ENCODE assay signal across 10 cellular contexts in genomic region chr19:43270781-43271730, GRCh38. TPM values are rescaled to one million over a fixed set of nuclear protein-coding genes. Genes with fewer than 3 reads are reported as not detected.
DNase-seq lines count a peak whose midpoint lies in the region; ATAC-seq and TF ChIP-seq lines count a peak whose summit lies in the region.
"Not testable (repeated sequence)": the region's sequence is repeated elsewhere in the genome, so short reads cannot be mapped to it uniquely, and the experiment has no call there.
"Had no signal": no experiment of that assay in that cellular context is flagged by ENCODE, and none has a peak within 500 bp of the region (broad histone marks: within the 10 kb centered on the region; RNA-seq: fewer than 3 reads in every experiment).

No MANE protein-coding gene starts in this region.

- H3K27ac Mint-ChIP-seq in activated naive CD8-positive, alpha-beta T cell treated with anti-CD3 and anti-CD28 coated beads, Interleukin-2, amount 50 U/mL, for 24 hours = not testable (repeated sequence)

- POLR2A ChIA-PET in HEK293 (lab: Yijun Ruan, JAX) = not testable (repeated sequence)

- intact Hi-C loops in esophagus muscularis mucosa (cut with DNase I); mucosa of descending colon (cut with DNase I, micrococcal nuclease): not testable (repeated sequence)

- H3K27me3 ChIP-seq in esophagus muscularis mucosa = peaks cover 0 to 14% (median 0%) of the 10 kb centered on the region in 4 donors

- not testable (repeated sequence) for H3K27me3 Mint-ChIP-seq in activated naive CD8-positive, alpha-beta T cell treated with anti-CD3 and anti-CD28 coated beads, Interleukin-2, amount 50 U/mL, for 24 hours

- not testable (repeated sequence) for H3K4me1 ChIP-seq in HEK293 (ENCODE audit: control insufficient read depth, insufficient read depth, low read length); esophagus muscularis mucosa; mucosa of descending colon (ENCODE audit: low read depth)

- TF ChIP-seq CTCF in C4-2B (conservative IDR thresholded peaks at IDR 0.05) (peak; percentile 61), HEK293 (tag by site-specific recombination; IDR thresholded peaks at IDR 0.05) (peak; percentile 84), esophagus muscularis mucosa (IDR thresholded peaks at IDR 0.05) (peak; percentile 27 to 52 (median 35)), mucosa of descending colon (IDR thresholded peaks at IDR 0.05) (peak; percentile 36)

- not testable (repeated sequence) for H3K9me3 ChIP-seq in HEK293 (ENCODE audit: control insufficient read depth, insufficient read depth, low read depth, low read length); esophagus muscularis mucosa; mucosa of descending colon

- H3K4me3 Mint-ChIP-seq in activated naive CD8-positive, alpha-beta T cell treated with anti-CD3 and anti-CD28 coated beads, Interleukin-2, amount 50 U/mL, for 24 hours = not testable (repeated sequence)

- H3K4me1 Mint-ChIP-seq in activated naive CD8-positive, alpha-beta T cell treated with anti-CD3 and anti-CD28 coated beads, Interleukin-2, amount 50 U/mL, for 24 hours = not testable (repeated sequence)

- 69% methylated on average over 20 of the region's 22 CpGs for WGBS in esophagus muscularis mucosa

- H3K36me3 ChIP-seq in HEK293 (ENCODE audit: control insufficient read depth in 2 of 2, insufficient read depth in 1 of 2, low read length in 2 of 2); esophagus muscularis mucosa; mucosa of descending colon (ENCODE audit: low read depth): not testable (repeated sequence)

- not testable (repeated sequence) for H3K27ac ChIP-seq in C4-2B; HEK293 (ENCODE audit: extremely low read depth, low read depth, low read length); esophagus muscularis mucosa (replicated peaks in 1 of 4)

- DNase-seq in OCI-M1 (lab: John Stamatoyannopoulos, UW) (peak; percentile 5), esophagus muscularis mucosa (ENCODE audit: extremely low spot score) (peak; percentile 39), mucosa of descending colon (peak in 2 of 3 donors; percentile 12 to 38)
- DNase-seq in activated CD4-positive, alpha-beta T cell treated with anti-CD3 and anti-CD28 coated beads, Interleukin-2, amount 50 U/mL, for 48 hours = peak; percentile 32 to 39
- peak; percentile 41 for DNase-seq in activated naive CD8-positive, alpha-beta T cell treated with anti-CD3 and anti-CD28 coated beads, Interleukin-2, amount 50 U/mL, for 24 hours
- peak; percentile 73 for DNase-seq in stimulated activated CD8-positive, alpha-beta memory T cell treated with anti-CD3 and anti-CD28 coated beads, Interleukin-4, amount 100 ng/mL, for 48 hours

- not testable (repeated sequence) for H3K36me3 Mint-ChIP-seq in activated naive CD8-positive, alpha-beta T cell treated with anti-CD3 and anti-CD28 coated beads, Interleukin-2, amount 50 U/mL, for 24 hours (ENCODE audit: low read depth)

- not testable (repeated sequence) for TF ChIP-seq EP300 in esophagus muscularis mucosa (IDR thresholded peaks at IDR 0.05)

- H3K9me3 Mint-ChIP-seq in activated naive CD8-positive, alpha-beta T cell treated with anti-CD3 and anti-CD28 coated beads, Interleukin-2, amount 50 U/mL, for 24 hours = not testable (repeated sequence)

- not testable (repeated sequence) for ATAC-seq in activated naive CD8-positive, alpha-beta T cell treated with anti-CD3 and anti-CD28 coated beads, Interleukin-2, amount 50 U/mL, for 24 hours; mucosa of descending colon

- not testable (repeated sequence) for H3K4me3 ChIP-seq in HEK293 (ENCODE audit: low read depth, low read length); esophagus muscularis mucosa; mucosa of descending colon

- CTCF ChIA-PET in HEK293 (lab: Yijun Ruan, JAX) = interaction anchor here (0.6 to 3.4 kb wide), 26 partner anchors 12 to 1559 kb away, joined by 3 to 21 read pairs (median 6); no protein-coding TSS in a partner anchor

- TF ChIP-seq POLR2A in esophagus muscularis mucosa (IDR thresholded peaks at IDR 0.05; ENCODE audit: low read depth) = not testable (repeated sequence)

TF ChIP-seq in HEK293, 187 proteins besides CTCF, POLR2A, EP300 and RAD21:
- TF ChIP-seq GLIS1 (tag by site-specific recombination; IDR thresholded peaks at IDR 0.05) (peak; percentile 45; the same call in 1 of the 2 replicates), ZNF2 (tag by site-specific recombination; IDR thresholded peaks at IDR 0.05) (0 out of 2 replicates have a peak, but pooled peaks have one; percentile 32), ZFP69B (tag by site-specific recombination; IDR thresholded peaks at IDR 0.05) (0 out of 2 replicates have a peak, but pooled peaks have one; percentile 11), GLIS2 (tag by site-specific recombination; IDR thresholded peaks at IDR 0.05) (peak; percentile 35; the same call in 1 of the 2 replicates), ZNF423 (tag by site-specific recombination; IDR thresholded peaks at IDR 0.05) (peak; percentile 12; the same call in 1 of the 2 replicates), ZSCAN30 (tag by site-specific recombination; IDR thresholded peaks at IDR 0.05) (peak; percentile 66; the same call in 1 of the 2 replicates), ZFP37 (tag by site-specific recombination; IDR thresholded peaks at IDR 0.05) (peak; percentile 29; the same call in 1 of the 2 replicates), ZNF560 (tag by site-specific recombination; IDR thresholded peaks at IDR 0.05; ENCODE audit: borderline replicate concordance) (0 out of 2 replicates have a peak, but pooled peaks have one; percentile 12), ZNF654 (tag by site-specific recombination; IDR thresholded peaks at IDR 0.05; ENCODE audit: low read depth) (peak; percentile 35), ZBTB48 (tag by site-specific recombination; IDR thresholded peaks at IDR 0.05) (peak; percentile 55; the same call in 1 of the 2 replicates), ZNF501 (tag by site-specific recombination; IDR thresholded peaks at IDR 0.05) (0 out of 2 replicates have a peak, but pooled peaks have one; percentile 32)
- TF ChIP-seq, protein P1, sequence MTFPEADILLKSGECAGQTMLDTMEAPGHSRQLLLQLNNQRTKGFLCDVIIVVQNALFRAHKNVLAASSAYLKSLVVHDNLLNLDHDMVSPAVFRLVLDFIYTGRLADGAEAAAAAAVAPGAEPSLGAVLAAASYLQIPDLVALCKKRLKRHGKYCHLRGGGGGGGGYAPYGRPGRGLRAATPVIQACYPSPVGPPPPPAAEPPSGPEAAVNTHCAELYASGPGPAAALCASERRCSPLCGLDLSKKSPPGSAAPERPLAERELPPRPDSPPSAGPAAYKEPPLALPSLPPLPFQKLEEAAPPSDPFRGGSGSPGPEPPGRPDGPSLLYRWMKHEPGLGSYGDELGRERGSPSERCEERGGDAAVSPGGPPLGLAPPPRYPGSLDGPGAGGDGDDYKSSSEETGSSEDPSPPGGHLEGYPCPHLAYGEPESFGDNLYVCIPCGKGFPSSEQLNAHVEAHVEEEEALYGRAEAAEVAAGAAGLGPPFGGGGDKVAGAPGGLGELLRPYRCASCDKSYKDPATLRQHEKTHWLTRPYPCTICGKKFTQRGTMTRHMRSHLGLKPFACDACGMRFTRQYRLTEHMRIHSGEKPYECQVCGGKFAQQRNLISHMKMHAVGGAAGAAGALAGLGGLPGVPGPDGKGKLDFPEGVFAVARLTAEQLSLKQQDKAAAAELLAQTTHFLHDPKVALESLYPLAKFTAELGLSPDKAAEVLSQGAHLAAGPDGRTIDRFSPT (tag by site-specific recombination; IDR thresholded peaks at IDR 0.05) = 0 out of 2 replicates have a peak, but pooled peaks have one; percentile 28
- TF ChIP-seq, protein P2, sequence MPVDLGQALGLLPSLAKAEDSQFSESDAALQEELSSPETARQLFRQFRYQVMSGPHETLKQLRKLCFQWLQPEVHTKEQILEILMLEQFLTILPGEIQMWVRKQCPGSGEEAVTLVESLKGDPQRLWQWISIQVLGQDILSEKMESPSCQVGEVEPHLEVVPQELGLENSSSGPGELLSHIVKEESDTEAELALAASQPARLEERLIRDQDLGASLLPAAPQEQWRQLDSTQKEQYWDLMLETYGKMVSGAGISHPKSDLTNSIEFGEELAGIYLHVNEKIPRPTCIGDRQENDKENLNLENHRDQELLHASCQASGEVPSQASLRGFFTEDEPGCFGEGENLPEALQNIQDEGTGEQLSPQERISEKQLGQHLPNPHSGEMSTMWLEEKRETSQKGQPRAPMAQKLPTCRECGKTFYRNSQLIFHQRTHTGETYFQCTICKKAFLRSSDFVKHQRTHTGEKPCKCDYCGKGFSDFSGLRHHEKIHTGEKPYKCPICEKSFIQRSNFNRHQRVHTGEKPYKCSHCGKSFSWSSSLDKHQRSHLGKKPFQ (tag by site-specific recombination; IDR thresholded peaks at IDR 0.05) = peak; percentile 96
- TF ChIP-seq, protein P3, sequence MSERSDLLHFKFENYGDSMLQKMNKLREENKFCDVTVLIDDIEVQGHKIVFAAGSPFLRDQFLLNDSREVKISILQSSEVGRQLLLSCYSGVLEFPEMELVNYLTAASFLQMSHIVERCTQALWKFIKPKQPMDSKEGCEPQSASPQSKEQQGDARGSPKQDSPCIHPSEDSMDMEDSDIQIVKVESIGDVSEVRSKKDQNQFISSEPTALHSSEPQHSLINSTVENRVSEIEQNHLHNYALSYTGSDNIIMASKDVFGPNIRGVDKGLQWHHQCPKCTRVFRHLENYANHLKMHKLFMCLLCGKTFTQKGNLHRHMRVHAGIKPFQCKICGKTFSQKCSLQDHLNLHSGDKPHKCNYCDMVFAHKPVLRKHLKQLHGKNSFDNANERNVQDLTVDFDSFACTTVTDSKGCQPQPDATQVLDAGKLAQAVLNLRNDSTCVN (tag by site-specific recombination; optimal IDR thresholded peaks at IDR 0.05) = peak; percentile 18
TF ChIP-seq in HEK293: peak in this region for 14; not testable (repeated sequence) for 173.

RNA-seq across cellular contexts. Expression of gene PSG9, which starts 1.7 kb away (rescaled TPM):
- total RNA-seq in esophagus muscularis mucosa = not detected
- total RNA-seq in mucosa of descending colon = not detected
- total RNA-seq: ascending aorta, urinary bladder had no signal

Comparison
In these comparisons a context has a peak if more than half of its experiments do, and no peak if none do; other contexts are left out.
1. DNase-seq: peak in every context shown above with its lines; median percentile 73 in stimulated activated CD8-positive, alpha-beta memory T cell treated with anti-CD3 and anti-CD28 coated beads, Interleukin-4, amount 100 ng/mL, for 48 hours; 41 in activated naive CD8-positive, alpha-beta T cell treated with anti-CD3 and anti-CD28 coated beads, Interleukin-2, amount 50 U/mL, for 24 hours; 39 in esophagus muscularis mucosa; 36 in activated CD4-positive, alpha-beta T cell treated with anti-CD3 and anti-CD28 coated beads, Interleukin-2, amount 50 U/mL, for 48 hours; 25 in mucosa of descending colon; 5 in OCI-M1.